ENCODE assay signal across 35 cellular contexts in the genomic region with DNA sequence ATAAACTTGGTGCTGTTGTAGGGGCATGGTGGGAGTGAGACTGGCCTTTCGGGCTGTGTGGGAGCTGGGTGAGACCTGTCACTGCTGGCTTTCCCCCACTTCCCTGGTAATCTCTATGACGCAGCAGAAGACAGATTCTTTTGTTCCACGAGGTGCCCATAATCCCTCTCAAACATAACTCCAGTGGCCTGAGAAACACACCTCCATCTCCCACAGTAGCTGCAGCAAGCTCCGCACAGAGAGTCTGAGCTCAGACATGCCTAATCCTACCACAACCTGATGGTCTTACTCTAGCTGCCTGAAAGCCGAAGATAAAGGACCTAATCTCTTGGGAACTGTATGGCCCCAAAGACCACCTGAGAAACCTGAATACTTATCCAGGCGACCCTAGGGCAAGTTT.
"Had no signal": no experiment of that assay in that cellular context is flagged by ENCODE, and none has a peak within 500 bp of the region (broad histone marks: within the 10 kb centered on the region; RNA-seq: fewer than 3 reads in every experiment).

No MANE protein-coding gene starts in this region.

- H3K9me3 ChIP-seq: colonic mucosa had no signal

- H3K4me3 ChIP-seq: adrenal gland, body of pancreas, cardiac muscle cell, colonic mucosa had no signal

- ATAC-seq: activated CD4-positive, alpha-beta T cell treated with anti-CD3 and anti-CD28 coated beads for 36 hours; activated CD8-positive, alpha-beta memory T cell treated with anti-CD3 and anti-CD28 coated beads, Interleukin-2, amount 10 ng/mL, durations not matched to agents 7 days and 5 days; activated CD8-positive, alpha-beta T cell treated with anti-CD3 and anti-CD28 coated beads, Interleukin-2, amount 10 ng/mL, durations not matched to agents 7 days and 5 days; activated naive CD8-positive, alpha-beta T cell treated with anti-CD3 and anti-CD28 coated beads, Interleukin-2, amount 50 U/mL, for 24 hours; body of pancreas; effector memory CD8-positive, alpha-beta T cell; esophagus mucosa; T-helper 17 cell had no signal

- H3K27ac Mint-ChIP-seq: activated CD4-positive, alpha-beta memory T cell treated with anti-CD3 and anti-CD28 coated beads for 36 hours; activated CD4-positive, alpha-beta T cell treated with anti-CD3 and anti-CD28 coated beads for 36 hours; activated CD4-positive, alpha-beta T cell treated with anti-CD3 and anti-CD28 coated beads, Interleukin-2, amount 10 ng/mL, durations not matched to agents 24 days and 14 days; activated CD8-positive, alpha-beta memory T cell treated with anti-CD3 and anti-CD28 coated beads, Interleukin-2, amount 10 ng/mL, durations not matched to agents 7 days and 5 days; activated CD8-positive, alpha-beta T cell treated with anti-CD3 and anti-CD28 coated beads, Interleukin-2, amount 10 ng/mL, durations not matched to agents 7 days and 5 days; activated naive CD4-positive, alpha-beta T cell treated with anti-CD3 and anti-CD28 coated beads for 36 hours; activated naive CD4-positive, alpha-beta T cell treated with anti-CD3 and anti-CD28 coated beads, Interleukin-2, amount 50 U/mL, for 24 hours; activated naive CD8-positive, alpha-beta T cell treated with anti-CD3 and anti-CD28 coated beads for 36 hours; activated naive CD8-positive, alpha-beta T cell treated with anti-CD3 and anti-CD28 coated beads, Interleukin-2, amount 50 U/mL, for 24 hours; activated T-helper 1 cell treated with anti-CD3 and anti-CD28 coated beads, Interleukin-12 subunit alpha, Interleukin-12 subunit beta, Interleukin-2, Interleukin-4 antibody, amounts not matched to agents 30 ng/mL and 10 ng/mL and 1 ng/mL, durations not matched to agents 14 hours and 24 hours and 36 hours; activated T-helper 2 cell treated with anti-CD3 and anti-CD28 coated beads, Interferon-gamma antibody, Interleukin-2, Interleukin-4, amounts not matched to agents 10 μg/mL and 5 μg/mL and 100 μg/mL, durations not matched to agents 14 hours and 24 hours and 36 hours; dendritic cell treated with granulocyte-macrophage colony-stimulating factor and Interleukin-4, amounts not matched to agents 40 ng/mL and 50 ng/mL, for 4 days; effector memory CD8-positive, alpha-beta T cell; T-helper 17 cell; T-helper 2 cell treated with Interferon-gamma antibody and Interleukin-4, amounts not matched to agents 5 μg/mL and 100 μg/mL, for 36 hours had no signal

- H3K27me3 Mint-ChIP-seq: activated CD4-positive, alpha-beta memory T cell treated with anti-CD3 and anti-CD28 coated beads for 36 hours; activated CD4-positive, alpha-beta T cell treated with anti-CD3 and anti-CD28 coated beads, Interleukin-2, amount 10 ng/mL, durations not matched to agents 24 days and 14 days; activated CD8-positive, alpha-beta memory T cell treated with anti-CD3 and anti-CD28 coated beads, Interleukin-2, amount 10 ng/mL, durations not matched to agents 7 days and 5 days; activated naive CD8-positive, alpha-beta T cell treated with anti-CD3 and anti-CD28 coated beads for 36 hours; dendritic cell treated with granulocyte-macrophage colony-stimulating factor and Interleukin-4, amounts not matched to agents 40 ng/mL and 50 ng/mL, for 4 days; T-helper 17 cell had no signal

- DNase-seq: activated CD4-positive, alpha-beta memory T cell treated with anti-CD3 and anti-CD28 coated beads for 36 hours; activated CD4-positive, alpha-beta T cell treated with anti-CD3 and anti-CD28 coated beads for 36 hours; activated CD4-positive, alpha-beta T cell treated with anti-CD3 and anti-CD28 coated beads, Interleukin-2, amount 10 ng/mL, durations not matched to agents 24 days and 14 days; activated CD4-positive, CD25-positive, alpha-beta regulatory T cell; activated CD4-positive, CD25-positive, alpha-beta regulatory T cell treated with anti-CD3 and anti-CD28 coated beads, Interleukin-2, amount 50 U/mL, for 72 hours; activated CD8-positive, alpha-beta memory T cell treated with anti-CD3 and anti-CD28 coated beads, Interleukin-2, amount 10 ng/mL, durations not matched to agents 7 days and 5 days; activated CD8-positive, alpha-beta memory T cell treated with anti-CD3 and anti-CD28 coated beads, Interleukin-2, amount 50 U/mL, for 4 hours; activated CD8-positive, alpha-beta T cell treated with anti-CD3 and anti-CD28 coated beads, Interleukin-2, amount 10 ng/mL, durations not matched to agents 7 days and 5 days; activated effector memory CD4-positive, alpha-beta T cell treated with anti-CD3 and anti-CD28 coated beads, Interleukin-2, amount 50 U/mL, for 16 hours; activated naive CD4-positive, alpha-beta T cell treated with anti-CD3 and anti-CD28 coated beads for 36 hours; activated naive CD8-positive, alpha-beta T cell treated with anti-CD3 and anti-CD28 coated beads for 36 hours; activated naive CD8-positive, alpha-beta T cell treated with anti-CD3 and anti-CD28 coated beads, Interleukin-2, amount 50 U/mL, for 24 hours; activated T-cell treated with anti-CD3 and anti-CD28 coated beads, Interleukin-2, amount 50 U/mL, for 1 hour; activated T-cell treated with anti-CD3 and anti-CD28 coated beads, Interleukin-2, amount 50 U/mL, for 48 hours; adrenal gland; amygdala; aorta; body of pancreas; central memory CD4-positive, alpha-beta T cell; cerebellar nuclear complex; colonic mucosa; effector CD4-positive, alpha-beta T cell; effector memory CD8-positive, alpha-beta T cell; foreskin fibroblast; head of caudate nucleus; T-helper 1 cell; T-helper 17 cell; T1000 had no signal

- H3K4me1 Mint-ChIP-seq: activated CD4-positive, alpha-beta T cell treated with anti-CD3 and anti-CD28 coated beads for 36 hours; activated CD4-positive, alpha-beta T cell treated with anti-CD3 and anti-CD28 coated beads, Interleukin-2, amount 10 ng/mL, durations not matched to agents 24 days and 14 days; activated CD8-positive, alpha-beta memory T cell treated with anti-CD3 and anti-CD28 coated beads, Interleukin-2, amount 10 ng/mL, durations not matched to agents 7 days and 5 days; activated naive CD4-positive, alpha-beta T cell treated with anti-CD3 and anti-CD28 coated beads, Interleukin-2, amount 50 U/mL, for 24 hours; activated naive CD8-positive, alpha-beta T cell treated with anti-CD3 and anti-CD28 coated beads for 36 hours; activated naive CD8-positive, alpha-beta T cell treated with anti-CD3 and anti-CD28 coated beads, Interleukin-2, amount 50 U/mL, for 24 hours; T-helper 17 cell had no signal

- H3K27me3 ChIP-seq: adrenal gland, body of pancreas, cardiac muscle cell, colonic mucosa had no signal

- H3K27ac ChIP-seq: adrenal gland, body of pancreas, cardiac muscle cell, colonic mucosa had no signal

- H3K36me3 ChIP-seq: adrenal gland, cardiac muscle cell, colonic mucosa had no signal

- H3K4me3 Mint-ChIP-seq: activated CD4-positive, alpha-beta memory T cell treated with anti-CD3 and anti-CD28 coated beads for 36 hours; activated CD4-positive, alpha-beta T cell treated with anti-CD3 and anti-CD28 coated beads for 36 hours; activated CD4-positive, alpha-beta T cell treated with anti-CD3 and anti-CD28 coated beads, Interleukin-2, amount 10 ng/mL, durations not matched to agents 24 days and 14 days; activated CD8-positive, alpha-beta memory T cell treated with anti-CD3 and anti-CD28 coated beads, Interleukin-2, amount 10 ng/mL, durations not matched to agents 7 days and 5 days; activated CD8-positive, alpha-beta T cell treated with anti-CD3 and anti-CD28 coated beads, Interleukin-2, amount 10 ng/mL, durations not matched to agents 7 days and 5 days; activated naive CD4-positive, alpha-beta T cell treated with anti-CD3 and anti-CD28 coated beads for 36 hours; activated naive CD4-positive, alpha-beta T cell treated with anti-CD3 and anti-CD28 coated beads, Interleukin-2, amount 50 U/mL, for 24 hours; activated naive CD8-positive, alpha-beta T cell treated with anti-CD3 and anti-CD28 coated beads for 36 hours; activated naive CD8-positive, alpha-beta T cell treated with anti-CD3 and anti-CD28 coated beads, Interleukin-2, amount 50 U/mL, for 24 hours; activated T-helper 1 cell treated with anti-CD3 and anti-CD28 coated beads, Interleukin-12 subunit alpha, Interleukin-12 subunit beta, Interleukin-2, Interleukin-4 antibody, amounts not matched to agents 30 ng/mL and 10 ng/mL and 1 ng/mL, durations not matched to agents 14 hours and 24 hours and 36 hours; dendritic cell treated with granulocyte-macrophage colony-stimulating factor and Interleukin-4, amounts not matched to agents 40 ng/mL and 50 ng/mL, for 4 days; effector memory CD8-positive, alpha-beta T cell; T-helper 17 cell; T-helper 2 cell treated with Interferon-gamma antibody and Interleukin-4, amounts not matched to agents 5 μg/mL and 100 μg/mL, for 36 hours had no signal

- H3K4me1 ChIP-seq: adrenal gland, body of pancreas, colonic mucosa had no signal

- H3K36me3 Mint-ChIP-seq: activated CD8-positive, alpha-beta memory T cell treated with anti-CD3 and anti-CD28 coated beads, Interleukin-2, amount 10 ng/mL, durations not matched to agents 7 days and 5 days had no signal
